11 cellular contexts compared by ENCODE assay signal in genomic region chr9:19998153-19998552, GRCh38.
A peak's percentile ranks its signal among the peaks of the same experiment; 100 is the strongest.
DNase-seq lines count a peak whose midpoint lies in the region; ATAC-seq and TF ChIP-seq lines count a peak whose summit lies in the region.
"Had no signal": no experiment of that assay in that cellular context is flagged by ENCODE, and none has a peak within 500 bp of the region (broad histone marks: within the 10 kb centered on the region; RNA-seq: fewer than 3 reads in every experiment).

No MANE protein-coding gene starts in this region.

- no peaks in the 10 kb centered on the region for H3K79me2 ChIP-seq in neural progenitor cell (ENCODE audit: low read depth)

- no peaks in the 10 kb centered on the region for H3K9me3 ChIP-seq in neural progenitor cell (ENCODE audit: low read depth)
- H3K9me3 ChIP-seq: pancreas had no signal

- H2AFZ ChIP-seq in neural progenitor cell (replicated peaks), result no peak overlapping the region

- H3K4me2 ChIP-seq in neural progenitor cell, result no peak overlapping the region

- no peaks in the 10 kb centered on the region for H3K27me3 Mint-ChIP-seq in neural progenitor cell (ENCODE audit: insufficient read depth, low read depth)

- H3K27me3 ChIP-seq in neural progenitor cell, result no peaks in the 10 kb centered on the region
- H3K27me3 ChIP-seq: pancreas had no signal

- no peak overlapping the region for H3K4me3 ChIP-seq in epithelial cell of esophagus (ENCODE audit: low read length)
- H3K4me3 ChIP-seq in neural progenitor cell, result no peak overlapping the region
- H3K4me3 ChIP-seq: pancreas had no signal

- H3K36me3 ChIP-seq in neural progenitor cell, result no peaks in the 10 kb centered on the region
- H3K36me3 ChIP-seq: pancreas had no signal

- H4K20me1 ChIP-seq in neural progenitor cell (ENCODE audit: low read depth), result no peaks in the 10 kb centered on the region

- H3K4me1 Mint-ChIP-seq in neural progenitor cell, result peaks cover 11% of the 10 kb centered on the region

- no peaks in the 10 kb centered on the region for H3K9me3 Mint-ChIP-seq in neural progenitor cell

- no peak overlapping the region for H3K4me3 Mint-ChIP-seq in neural progenitor cell

- H3K27ac ChIP-seq in neural progenitor cell, result no peak overlapping the region
- H3K27ac ChIP-seq: pancreas had no signal

- no peak overlapping the region for H3K27ac Mint-ChIP-seq in neural progenitor cell

- no peaks in the 10 kb centered on the region for H3F3A ChIP-seq in neural progenitor cell (ENCODE audit: low read depth)

- H3K36me3 Mint-ChIP-seq in neural progenitor cell, result no peaks in the 10 kb centered on the region

- no peaks in the 10 kb centered on the region for H3K4me1 ChIP-seq in neural progenitor cell
- H3K4me1 ChIP-seq: pancreas had no signal

- H3K9ac ChIP-seq in neural progenitor cell, result no peak overlapping the region

- TF ChIP-seq CTCF in epithelial cell of esophagus (IDR thresholded peaks at IDR 0.05; ENCODE audit: insufficient read depth, low read depth, low read length, missing control alignments) (no peak), neural progenitor cell (IDR thresholded peaks at IDR 0.05) (no peak)

- peak; percentile 25 for ATAC-seq in GM19043 (IDR thresholded peaks at IDR 0.05; ENCODE audit: low read depth, unreplicated experiment)
- no peak for ATAC-seq in HG02763 (IDR thresholded peaks at IDR 0.05; ENCODE audit: unreplicated experiment)
- ATAC-seq: pancreas had no signal

- in situ Hi-C loops in ACHN (cut with HindIII; ENCODE audit: low pct_ligation_motif_present, low pct_unique_long_range_greater_than_20kb, low sequenced_read_pairs), result no loop called here

- peak; percentile 58 for DNase-seq in ACHN
- peak; percentile 2 for DNase-seq in OCI-M1 (lab: John Stamatoyannopoulos, UW)
- peak; percentile 57 for DNase-seq in epithelial cell of esophagus (ENCODE audit: low read depth)
- no peak for DNase-seq in COR-L47 (lab: John Stamatoyannopoulos, UW)
- no peak for DNase-seq in neural progenitor cell (ENCODE audit: low spot score)
- no peak for DNase-seq in HUDEP-2 (lab: John Stamatoyannopoulos, UW; ENCODE audit: unreplicated experiment in 76 of 76)
- DNase-seq: DMS79 treated with DMSO at 0.1 percent for 48 hours, pancreas, T1000 had no signal

Comparison
In these comparisons a context has a peak if more than half of its experiments do, and no peak if none do; other contexts are left out.
1. DNase-seq: peak in ACHN (single experiment), OCI-M1 (single experiment) and epithelial cell of esophagus (single experiment); none in COR-L47 (single experiment), neural progenitor cell (single experiment) and HUDEP-2 (0 of 76).